Comparison of ENCODE assay signal across 24 cellular contexts in genomic region chr5:136805466-136805865, GRCh38.
DNase-seq lines count a peak whose midpoint lies in the region; FAIRE-seq and TF ChIP-seq lines count a peak whose summit lies in the region.
"Had no signal": no experiment of that assay in that cellular context is flagged by ENCODE, and none has a peak within 500 bp of the region (broad histone marks: within the 10 kb centered on the region; RNA-seq: fewer than 3 reads in every experiment).

No MANE protein-coding gene starts in this region.

- H3K4me3 ChIP-seq in GM12864 (ENCODE audit: low read depth, low read length): no peak overlapping the region
- no peak overlapping the region for H3K4me3 ChIP-seq in OCI-LY7 (ENCODE audit: low read depth, low read length, poor library complexity, severe bottlenecking)
- H3K4me3 ChIP-seq: adrenal gland; BLaER1 treated with 17β-estradiol and CSF1 and Interleukin-3, amounts not matched to agents 10 nM and 100 nM; stomach; upper lobe of right lung had no signal

- no peaks in the 10 kb centered on the region for H3K79me2 ChIP-seq in OCI-LY7 (ENCODE audit: insufficient read depth, low read depth, low read length)

- H3K27ac ChIP-seq in OCI-LY7 (ENCODE audit: low read depth, low read length, poor library complexity, severe bottlenecking): no peak overlapping the region
- H3K27ac ChIP-seq: BLaER1 treated with 17β-estradiol and CSF1 and Interleukin-3, amounts not matched to agents 10 nM and 100 nM; stomach; upper lobe of right lung had no signal

- H3K4me1 ChIP-seq in OCI-LY7 (ENCODE audit: insufficient read depth, low read length, poor library complexity, severe bottlenecking): no peaks in the 10 kb centered on the region
- H3K4me1 ChIP-seq: BLaER1 treated with 17β-estradiol and CSF1 and Interleukin-3, amounts not matched to agents 10 nM and 100 nM; stomach; upper lobe of right lung had no signal

- DNase-seq in GM12864 (ENCODE audit: low read depth): no peak
- DNase-seq in OCI-LY7 (ENCODE audit: low spot score): no peak
- DNase-seq in endothelial cell (ENCODE audit: low spot score): no peak
- DNase-seq in osteocyte (ENCODE audit: extremely low spot score, unreplicated experiment): no peak
- DNase-seq in activated gamma-delta T cell (lab: John Stamatoyannopoulos, UW): no peak
- DNase-seq in H54 (ENCODE audit: insufficient read length, low spot score): no peak
- no peak for DNase-seq in NCI-H748 (lab: John Stamatoyannopoulos, UW; ENCODE audit: unreplicated experiment)
- DNase-seq in NCI-H2107 (lab: John Stamatoyannopoulos, UW): no peak
- DNase-seq: activated CD4-positive, alpha-beta T cell treated with anti-CD3 and anti-CD28 coated beads, Interleukin-2, amount 10 ng/mL, durations not matched to agents 7 days and 5 days; activated CD8-positive, alpha-beta memory T cell treated with anti-CD3 and anti-CD28 coated beads, Interleukin-2, amount 50 U/mL, for 4 hours; adrenal gland; effector CD8-positive, alpha-beta T cell; hypothalamus; kidney glomerular epithelial cell; mesenchymal stem cell; NCI-H2029 treated with DMSO at 0.1 percent for 48 hours; SHP77 treated with DMSO at 0.1 percent for 48 hours; stimulated activated CD4-positive, alpha-beta T cell treated with anti-CD3 and anti-CD28 coated beads, Interleukin-4, amount 100 ng/mL, for 24 hours; stomach; T-helper 1 cell; upper lobe of right lung had no signal

- H3K9me3 ChIP-seq in OCI-LY7 (ENCODE audit: low read length): no peaks in the 10 kb centered on the region
- H3K9me3 ChIP-seq: adrenal gland; BLaER1 treated with 17β-estradiol and CSF1 and Interleukin-3, amounts not matched to agents 10 nM and 100 nM; stomach; upper lobe of right lung had no signal

- H3K27ac Mint-ChIP-seq in endothelial cell (ENCODE audit: unreplicated experiment): no peak overlapping the region
- no peak overlapping the region for H3K27ac Mint-ChIP-seq in osteocyte (ENCODE audit: unreplicated experiment)
- H3K27ac Mint-ChIP-seq: activated CD4-positive, alpha-beta T cell treated with anti-CD3 and anti-CD28 coated beads, Interleukin-2, amount 10 ng/mL, durations not matched to agents 7 days and 5 days; natural killer cell treated with Interleukin-12 subunit alpha and Interleukin-12 subunit beta and Interleukin-15 and Interleukin-18, amount 100 ng/mL, for 72 hours had no signal

- no peaks in the 10 kb centered on the region for H4K20me1 ChIP-seq in OCI-LY7 (ENCODE audit: insufficient read depth, low read length)
- H4K20me1 ChIP-seq: BLaER1 treated with 17β-estradiol and CSF1 and Interleukin-3, amounts not matched to agents 10 nM and 100 nM had no signal

- H3K4me3 Mint-ChIP-seq in endothelial cell (ENCODE audit: unreplicated experiment): no peak overlapping the region
- H3K4me3 Mint-ChIP-seq in osteocyte (ENCODE audit: unreplicated experiment): no peak overlapping the region
- H3K4me3 Mint-ChIP-seq: activated CD4-positive, alpha-beta T cell treated with anti-CD3 and anti-CD28 coated beads, Interleukin-2, amount 10 ng/mL, durations not matched to agents 7 days and 5 days; central memory CD8-positive, alpha-beta T cell; natural killer cell treated with Interleukin-12 subunit alpha and Interleukin-12 subunit beta and Interleukin-15 and Interleukin-18, amount 100 ng/mL, for 72 hours had no signal

- no peaks in the 10 kb centered on the region for H3K27me3 Mint-ChIP-seq in endothelial cell (ENCODE audit: unreplicated experiment)
- peaks cover 5% of the 10 kb centered on the region for H3K27me3 Mint-ChIP-seq in osteocyte (ENCODE audit: unreplicated experiment)
- H3K27me3 Mint-ChIP-seq: activated CD4-positive, alpha-beta T cell treated with anti-CD3 and anti-CD28 coated beads, Interleukin-2, amount 10 ng/mL, durations not matched to agents 7 days and 5 days; natural killer cell treated with Interleukin-12 subunit alpha and Interleukin-12 subunit beta and Interleukin-15 and Interleukin-18, amount 100 ng/mL, for 72 hours had no signal

- FAIRE-seq in H54 (lab: Jason Lieb, UNC): no peak

- BruUV-seq in OCI-LY7 (replicated peaks; lab: Mats Ljungman, UMichigan): no TSS peak

- CTCF ChIA-PET in OCI-LY7 (lab: Charles Lee; ENCODE audit: unreplicated experiment): no interaction called here

- H3K9me3 Mint-ChIP-seq in endothelial cell (ENCODE audit: unreplicated experiment): no peaks in the 10 kb centered on the region
- H3K9me3 Mint-ChIP-seq in osteocyte (ENCODE audit: unreplicated experiment): no peaks in the 10 kb centered on the region
- H3K9me3 Mint-ChIP-seq: activated CD4-positive, alpha-beta T cell treated with anti-CD3 and anti-CD28 coated beads, Interleukin-2, amount 10 ng/mL, durations not matched to agents 7 days and 5 days; central memory CD8-positive, alpha-beta T cell had no signal

- H2AFZ ChIP-seq in OCI-LY7 (ENCODE audit: low read length): no peak overlapping the region

- no peaks in the 10 kb centered on the region for H3K36me3 ChIP-seq in OCI-LY7 (ENCODE audit: insufficient read depth, low read length)
- H3K36me3 ChIP-seq: adrenal gland; BLaER1 treated with 17β-estradiol and CSF1 and Interleukin-3, amounts not matched to agents 10 nM and 100 nM; stomach; upper lobe of right lung had no signal

- TF ChIP-seq POLR2A in H54 (IDR thresholded peaks at IDR 0.05; ENCODE audit: low read depth, low read length): no peak

- no peaks in the 10 kb centered on the region for H3K9me2 ChIP-seq in OCI-LY7 (ENCODE audit: insufficient read depth, low read length)

- intact Hi-C loops in OCI-LY7 (cut with micrococcal nuclease; ENCODE audit: unreplicated experiment): loop anchor here (10.0 kb wide), 2 partner anchors 269 to 939 kb away; no protein-coding TSS in a partner anchor

- TF ChIP-seq CTCF in GM12864 (IDR thresholded peaks at IDR 0.05; ENCODE audit: low read depth, low read length, missing control alignments) (peak; percentile 29), OCI-LY7 (conservative IDR thresholded peaks at IDR 0.05; ENCODE audit: low read length) (peak; percentile 45; the same call in 1 of the 2 replicates), endothelial cell (IDR thresholded peaks at IDR 0.05; ENCODE audit: unreplicated experiment) (peak; percentile 30), osteocyte (IDR thresholded peaks at IDR 0.05) (peak; percentile 17)

- POLR2A ChIA-PET in OCI-LY7 (lab: Charles Lee): no interaction called here

- no peak overlapping the region for H3K4me2 ChIP-seq in OCI-LY7 (ENCODE audit: low read length)
- H3K4me2 ChIP-seq: BLaER1 treated with 17β-estradiol and CSF1 and Interleukin-3, amounts not matched to agents 10 nM and 100 nM had no signal

- H3K4me1 Mint-ChIP-seq in endothelial cell (ENCODE audit: unreplicated experiment) (no peaks in the 10 kb centered on the region), osteocyte (ENCODE audit: unreplicated experiment) (no peaks in the 10 kb centered on the region)
- H3K4me1 Mint-ChIP-seq: activated CD4-positive, alpha-beta T cell treated with anti-CD3 and anti-CD28 coated beads, Interleukin-2, amount 10 ng/mL, durations not matched to agents 7 days and 5 days; central memory CD8-positive, alpha-beta T cell had no signal

- H3K36me3 Mint-ChIP-seq in endothelial cell (ENCODE audit: low read depth, unreplicated experiment) (peaks cover 3% of the 10 kb centered on the region), osteocyte (ENCODE audit: unreplicated experiment) (no peaks in the 10 kb centered on the region)
- H3K36me3 Mint-ChIP-seq: natural killer cell treated with Interleukin-12 subunit alpha and Interleukin-12 subunit beta and Interleukin-15 and Interleukin-18, amount 100 ng/mL, for 72 hours had no signal
